ENCODE assay signal across 18 cellular contexts in genomic region chr1:114156538-114157274, GRCh38. TPM values are rescaled to one million over a fixed set of nuclear protein-coding genes. Genes with fewer than 3 reads are reported as not detected.
"Had no signal": no experiment of that assay in that cellular context is flagged by ENCODE, and none has a peak within 500 bp of the region (broad histone marks: within the 10 kb centered on the region; RNA-seq: fewer than 3 reads in every experiment).

No MANE protein-coding gene starts in this region.

- ATAC-seq: left lung; natural killer cell treated with Interleukin-12 subunit alpha and Interleukin-12 subunit beta and Interleukin-15 and Interleukin-18, amount 100 ng/mL, for 72 hours; stimulated activated naive CD8-positive, alpha-beta T cell treated with anti-CD3 and anti-CD28 coated beads, Interleukin-15, Interleukin-2, amounts not matched to agents 100 U/mL and 50 U/mL, for 24 hours had no signal

- FAIRE-seq: small intestine had no signal

- H3K9me3 ChIP-seq: left lung, right atrium auricular region, suprapubic skin had no signal

- H3K27ac ChIP-seq: left lung, right atrium auricular region, suprapubic skin had no signal

- H3K36me3 ChIP-seq: left lung, right atrium auricular region, suprapubic skin had no signal

- DNase-seq: activated CD4-positive, alpha-beta T cell treated with anti-CD3 and anti-CD28 coated beads for 1 hour; activated CD4-positive, alpha-beta T cell treated with anti-CD3 and anti-CD28 coated beads, Interleukin-2, amount 50 U/mL, for 4 hours; activated naive CD4-positive, alpha-beta T cell; activated naive CD8-positive, alpha-beta T cell treated with anti-CD3 and anti-CD28 coated beads, Interleukin-2, amount 10 ng/mL, durations not matched to agents 7 days and 5 days; activated T-cell treated with anti-CD3 and anti-CD28 coated beads for 4 hours; cerebellar nuclear complex; effector memory CD4-positive, alpha-beta T cell; foreskin melanocyte; left lung; occipital lobe; small intestine; stimulated activated CD4-positive, alpha-beta T cell treated with anti-CD3 and anti-CD28 coated beads, Interleukin-4, amount 100 ng/mL, for 4 hours; stimulated activated CD8-positive, alpha-beta memory T cell treated with anti-CD3 and anti-CD28 coated beads, Interleukin-4, amount 100 ng/mL, for 48 hours; stimulated activated naive CD8-positive, alpha-beta T cell treated with anti-CD3 and anti-CD28 coated beads, Interleukin-15, Interleukin-2, amounts not matched to agents 100 U/mL and 50 U/mL, for 24 hours had no signal

- H3K4me3 ChIP-seq: left lung, right atrium auricular region, suprapubic skin had no signal

RNA-seq across cellular contexts. Expression of gene SYT6, which starts 3.0 kb away (rescaled TPM):
- total RNA-seq: activated naive CD8-positive, alpha-beta T cell treated with anti-CD3 and anti-CD28 coated beads, Interleukin-2, amount 10 ng/mL, durations not matched to agents 7 days and 5 days; fibroblast of lung; left lung; natural killer cell treated with Interleukin-12 subunit alpha and Interleukin-12 subunit beta and Interleukin-15 and Interleukin-18, amount 100 ng/mL, for 72 hours; right atrium auricular region had no signal
- polyA plus RNA-seq: fibroblast of lung had no signal
